8 cellular contexts compared by ENCODE assay signal in the genomic region with DNA sequence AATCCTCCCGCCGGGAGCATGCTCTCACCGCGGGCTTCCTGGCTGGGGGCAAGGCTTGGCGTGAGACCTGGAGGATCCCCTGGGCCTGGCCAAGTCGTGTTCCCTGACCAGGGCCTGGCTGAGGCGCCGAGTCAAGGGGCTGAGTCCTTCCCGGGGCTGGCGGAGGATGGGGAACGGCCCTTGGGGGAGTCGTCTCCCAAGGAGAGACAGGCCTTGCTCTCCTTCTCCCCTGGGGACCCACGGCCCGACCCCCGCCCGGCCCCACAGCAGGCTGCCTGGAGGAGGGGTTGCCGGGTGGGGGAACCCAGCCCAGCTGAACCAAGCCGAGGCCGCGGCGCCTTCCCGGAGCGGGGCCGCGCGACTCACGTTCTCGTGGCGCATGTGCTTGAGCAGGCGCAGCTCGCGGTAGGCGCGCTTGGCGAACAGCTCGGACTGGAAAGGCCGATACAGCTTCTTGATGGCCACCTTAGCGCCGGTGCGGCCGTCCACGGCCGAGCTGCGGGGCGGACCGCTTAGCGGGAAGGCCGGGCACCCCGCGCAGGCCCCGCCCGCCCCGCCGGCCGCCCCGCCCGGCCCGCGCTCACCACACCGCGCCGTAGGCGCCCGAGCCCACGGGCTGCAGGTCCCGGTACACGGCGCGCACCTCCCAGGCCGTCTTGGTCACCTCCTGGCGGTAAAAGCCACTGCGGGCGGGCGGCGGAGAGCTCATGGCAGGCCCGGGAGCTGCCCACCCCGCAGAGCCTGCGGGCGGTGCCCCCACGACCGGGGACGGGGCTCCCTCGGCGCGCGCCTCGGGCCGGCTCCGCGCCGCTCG. TPM values are rescaled to one million over a fixed set of nuclear protein-coding genes. Genes with fewer than 3 reads are reported as not detected.
DNase-seq lines count a peak whose midpoint lies in the region; ATAC-seq and TF ChIP-seq lines count a peak whose summit lies in the region.

No MANE protein-coding gene starts in this region.

- no peaks in the 10 kb centered on the region for H3K9me3 Mint-ChIP-seq in activated CD8-positive, alpha-beta T cell treated with anti-CD3 and anti-CD28 coated beads, Interleukin-2, amount 10 ng/mL, durations not matched to agents 7 days and 5 days (ENCODE audit: insufficient read depth)

- DNase-seq in NCI-H510A treated with DMSO at 0.1 percent for 48 hours (lab: John Stamatoyannopoulos, UW) = peak; percentile 14
- no peak for DNase-seq in NCI-H510A (lab: John Stamatoyannopoulos, UW)
- DNase-seq in KG1 (lab: John Stamatoyannopoulos, UW) = peak; percentile 45
- DNase-seq in activated CD8-positive, alpha-beta T cell treated with anti-CD3 and anti-CD28 coated beads, Interleukin-2, amount 10 ng/mL, durations not matched to agents 7 days and 5 days = peak; percentile 49
- DNase-seq in fibroblast of pulmonary artery (ENCODE audit: low read depth) = peak; percentile 71
- DNase-seq in occipital lobe (lab: John Stamatoyannopoulos, UW) = peak; percentile 63
- DNase-seq in NCI-H446 treated with DMSO at 0.1 percent for 48 hours (lab: John Stamatoyannopoulos, UW) = no peak

- CTCF ChIA-PET in activated CD8-positive, alpha-beta T cell treated with anti-CD3 and anti-CD28 coated beads, Interleukin-2, amount 10 ng/mL, durations not matched to agents 7 days and 5 days (lab: Charles Lee) = no interaction called here

- TF ChIP-seq CTCF in fibroblast of pulmonary artery (IDR thresholded peaks at IDR 0.05; ENCODE audit: low read length, missing control alignments) = no peak

- peaks cover 9% of the 10 kb centered on the region for H3K27me3 Mint-ChIP-seq in activated CD8-positive, alpha-beta T cell treated with anti-CD3 and anti-CD28 coated beads, Interleukin-2, amount 10 ng/mL, durations not matched to agents 7 days and 5 days (ENCODE audit: low read depth)

- POLR2A ChIA-PET in activated CD8-positive, alpha-beta T cell treated with anti-CD3 and anti-CD28 coated beads, Interleukin-2, amount 10 ng/mL, durations not matched to agents 7 days and 5 days (lab: Charles Lee) = interaction anchor here (3.1 kb wide), 1 partner anchor 10 kb away, joined by 17 read pairs; the partner anchor contains the start of gene HDAC10

- no peaks in the 10 kb centered on the region for H3K36me3 Mint-ChIP-seq in activated CD8-positive, alpha-beta T cell treated with anti-CD3 and anti-CD28 coated beads, Interleukin-2, amount 10 ng/mL, durations not matched to agents 7 days and 5 days (ENCODE audit: low read depth)

- ATAC-seq in activated CD8-positive, alpha-beta T cell treated with anti-CD3 and anti-CD28 coated beads, Interleukin-2, amount 10 ng/mL, durations not matched to agents 7 days and 5 days = peak; percentile 63
- no peak for ATAC-seq in GM19351 (IDR thresholded peaks at IDR 0.05; ENCODE audit: unreplicated experiment)

- H3K4me1 Mint-ChIP-seq in activated CD8-positive, alpha-beta T cell treated with anti-CD3 and anti-CD28 coated beads, Interleukin-2, amount 10 ng/mL, durations not matched to agents 7 days and 5 days (ENCODE audit: low read depth) = peaks cover 8% of the 10 kb centered on the region

- no peak overlapping the region for H3K27ac Mint-ChIP-seq in activated CD8-positive, alpha-beta T cell treated with anti-CD3 and anti-CD28 coated beads, Interleukin-2, amount 10 ng/mL, durations not matched to agents 7 days and 5 days

- peak overlapping the region; percentile 49 for H3K4me3 Mint-ChIP-seq in activated CD8-positive, alpha-beta T cell treated with anti-CD3 and anti-CD28 coated beads, Interleukin-2, amount 10 ng/mL, durations not matched to agents 7 days and 5 days

- H3K4me3 ChIP-seq in fibroblast of pulmonary artery (replicated peaks; ENCODE audit: low read depth, low read length) = peak overlapping the region; percentile 68

RNA-seq across cellular contexts. Expression of gene MAPK12, which starts 0.5 kb away (rescaled TPM):
- 1 to 10 TPM; 4.8 to 5.3 TPM for total RNA-seq in activated CD8-positive, alpha-beta T cell treated with anti-CD3 and anti-CD28 coated beads, Interleukin-2, amount 10 ng/mL, durations not matched to agents 7 days and 5 days
- total RNA-seq in occipital lobe = 11.4 TPM

RNA-seq across cellular contexts. Expression of gene MAPK11, which starts 9.2 kb away (rescaled TPM):
- total RNA-seq in activated CD8-positive, alpha-beta T cell treated with anti-CD3 and anti-CD28 coated beads, Interleukin-2, amount 10 ng/mL, durations not matched to agents 7 days and 5 days = 10 to 100 TPM; 10.4 to 11.8 TPM
- 21.8 TPM for total RNA-seq in occipital lobe

RNA-seq across cellular contexts. Expression of gene HDAC10, which starts 9.9 kb away (rescaled TPM):
- 10 to 100 TPM; 71.4 to 75.9 TPM for total RNA-seq in activated CD8-positive, alpha-beta T cell treated with anti-CD3 and anti-CD28 coated beads, Interleukin-2, amount 10 ng/mL, durations not matched to agents 7 days and 5 days
- 19.8 TPM for total RNA-seq in occipital lobe

RNA-seq across cellular contexts. Expression of gene TUBGCP6, which starts 16.2 kb away (rescaled TPM):
- total RNA-seq in activated CD8-positive, alpha-beta T cell treated with anti-CD3 and anti-CD28 coated beads, Interleukin-2, amount 10 ng/mL, durations not matched to agents 7 days and 5 days = 10 to 100 TPM; 53.2 to 58.1 TPM
- 34.0 TPM for total RNA-seq in occipital lobe

RNA-seq across cellular contexts. Expression of gene PLXNB2, which starts 46.4 kb away (rescaled TPM):
- 10 to 100 TPM; 48.4 to 49.9 TPM for total RNA-seq in activated CD8-positive, alpha-beta T cell treated with anti-CD3 and anti-CD28 coated beads, Interleukin-2, amount 10 ng/mL, durations not matched to agents 7 days and 5 days
- total RNA-seq in occipital lobe = 46.0 TPM

Comparison
In these comparisons a context has a peak if more than half of its experiments do, and no peak if none do; other contexts are left out.
1. DNase-seq: peak in NCI-H510A treated with DMSO at 0.1 percent for 48 hours (single experiment), KG1 (single experiment), activated CD8-positive, alpha-beta T cell treated with anti-CD3 and anti-CD28 coated beads, Interleukin-2, amount 10 ng/mL, durations not matched to agents 7 days and 5 days (single experiment), fibroblast of pulmonary artery (single experiment) and occipital lobe (single experiment); none in NCI-H510A (single experiment) and NCI-H446 treated with DMSO at 0.1 percent for 48 hours (single experiment).